Comparison of ENCODE assay signal across 8 cellular contexts in genomic region chr19:41785653-41786052, GRCh38. TPM values are rescaled to one million over a fixed set of nuclear protein-coding genes. Genes with fewer than 3 reads are reported as not detected.
DNase-seq lines count a peak whose midpoint lies in the region; ATAC-seq and TF ChIP-seq lines count a peak whose summit lies in the region.

No MANE protein-coding gene starts in this region.

- H3K27ac ChIP-seq in IMR-90 (ENCODE audit: insufficient read depth, low read length) (no peak overlapping the region), esophagus squamous epithelium (peak overlapping the region in 3 of 4 donors; percentile 45 to 68 (median 54)), stomach (no peak overlapping the region)

- H2BK15ac ChIP-seq in IMR-90 (ENCODE audit: low read depth, low read length) = no peak overlapping the region

- no peak overlapping the region for H3K56ac ChIP-seq in IMR-90 (ENCODE audit: extremely low read depth, insufficient read depth, low read length)

- dilution Hi-C loops in IMR-90 (cut with HindIII; ENCODE audit: low sequenced_read_pairs, unreplicated experiment) = no loop called here

- no peak overlapping the region for H3K14ac ChIP-seq in IMR-90 (replicated peaks; ENCODE audit: low read depth, low read length)

- no peak overlapping the region for H3K4me3 Mint-ChIP-seq in nephron progenitor cell

- H2AK5ac ChIP-seq in IMR-90 (ENCODE audit: low read depth, low read length) = no peak overlapping the region

- no peak for TF ChIP-seq EP300 in stomach (IDR thresholded peaks at IDR 0.05)

- TF ChIP-seq POLR2A in IMR-90 (IDR thresholded peaks at IDR 0.05; ENCODE audit: low read depth, low read length) (no peak), esophagus squamous epithelium (IDR thresholded peaks at IDR 0.05) (no peak), stomach (IDR thresholded peaks at IDR 0.05) (no peak)

- H3K4ac ChIP-seq in IMR-90 (ENCODE audit: low read depth, low read length) = no peak overlapping the region

- CTCF ChIA-PET in IMR-90 (lab: Yijun Ruan, JAX) = interaction anchor here (1.9 kb wide), 1 partner anchor 10 kb away, joined by 11 read pairs; the partner anchor contains the start of gene CEACAM3

- peak; percentile 15 for DNase-seq in DMS 273 treated with DMSO at 0.1 percent for 48 hours (lab: John Stamatoyannopoulos, UW)
- DNase-seq in IMR-90 = peak; percentile 65
- peak; percentile 64 for DNase-seq in NT2/D1 (ENCODE audit: low read depth, low spot score)
- peak; percentile 75 for DNase-seq in activated CD8-positive, alpha-beta memory T cell treated with anti-CD3 and anti-CD28 coated beads, Interleukin-2, amount 50 U/mL, for 48 hours
- DNase-seq in esophagus squamous epithelium (lab: John Stamatoyannopoulos, UW) = no peak
- peak; percentile 61 for DNase-seq in nephron progenitor cell
- peak; percentile 73 for DNase-seq in stomach

- no peak overlapping the region for H3K9ac ChIP-seq in IMR-90 (ENCODE audit: low read depth, low read length)
- H3K9ac ChIP-seq in NT2/D1 (ENCODE audit: insufficient read length, low read depth) = no peak overlapping the region

- H3K4me3 ChIP-seq in IMR-90 (ENCODE audit: insufficient read depth, low read depth, low read length) (no peak overlapping the region), NT2/D1 (ENCODE audit: insufficient read length, low read depth) (no peak overlapping the region), esophagus squamous epithelium (no peak overlapping the region), stomach (no peak overlapping the region)

- no peaks in the 10 kb centered on the region for H3K4me1 Mint-ChIP-seq in nephron progenitor cell

- H4K20me1 ChIP-seq in IMR-90 (ENCODE audit: insufficient read depth, low read length) = no peaks in the 10 kb centered on the region

- POLR2A ChIA-PET in IMR-90 (lab: Charles Lee; ENCODE audit: unreplicated experiment) = no interaction called here

- no peaks in the 10 kb centered on the region for H3K36me3 Mint-ChIP-seq in nephron progenitor cell (ENCODE audit: low read depth)

- H3K36me3 ChIP-seq in IMR-90 (ENCODE audit: control insufficient read depth, insufficient read depth, low read length) = no peaks in the 10 kb centered on the region
- H3K36me3 ChIP-seq in NT2/D1 (ENCODE audit: insufficient read depth, insufficient read length, low read length) = no peaks in the 10 kb centered on the region
- no peaks in the 10 kb centered on the region for H3K36me3 ChIP-seq in esophagus squamous epithelium
- no peaks in the 10 kb centered on the region for H3K36me3 ChIP-seq in stomach

- in situ Hi-C loops in IMR-90 (cut with MboI; ENCODE audit: low sequenced_read_pairs) = no loop called here

- H3K9me3 ChIP-seq in IMR-90 (ENCODE audit: control insufficient read depth, insufficient read depth, low read length) (no peaks in the 10 kb centered on the region), NT2/D1 (ENCODE audit: insufficient read depth, low read length) (no peaks in the 10 kb centered on the region), esophagus squamous epithelium (no peaks in the 10 kb centered on the region), stomach (no peaks in the 10 kb centered on the region)

- H3K9me1 ChIP-seq in IMR-90 (ENCODE audit: insufficient read depth, low read length) = no peaks in the 10 kb centered on the region

- TF ChIP-seq CTCF in IMR-90 (conservative IDR thresholded peaks at IDR 0.05; ENCODE audit: low read depth, low read length) (peak; percentile 61), esophagus squamous epithelium (IDR thresholded peaks at IDR 0.05) (peak; percentile 66 to 88 (median 81)), nephron progenitor cell (IDR thresholded peaks at IDR 0.05) (peak; percentile 67), stomach (IDR thresholded peaks at IDR 0.05) (peak in 5 of 7 experiments; percentile 53 to 71 (median 61))

- WGBS in IMR-90 (ENCODE audit: extremely low coverage in 2 of 2, insufficient read length in 1 of 2), 2 experiments = no CpG with 5 or more reads among the region's 10 CpGs
- 0 to 1% methylated on average over 10 of the region's 10 CpGs for WGBS in esophagus squamous epithelium, 2 donors
- 0 to 2% (median 1%) methylated on average over 10 of the region's 10 CpGs for WGBS in stomach, 5 donors

- peaks cover 5% of the 10 kb centered on the region for H3K27me3 ChIP-seq in IMR-90 (ENCODE audit: control insufficient read depth, insufficient read depth, low read length)
- H3K27me3 ChIP-seq in NT2/D1 (ENCODE audit: insufficient read depth, insufficient read length) = peaks cover 24% of the 10 kb centered on the region
- peaks cover 0 to 83% (median 3%) of the 10 kb centered on the region in 4 donors for H3K27me3 ChIP-seq in esophagus squamous epithelium
- peaks cover 0 to 53% (median 9%) of the 10 kb centered on the region in 3 donors for H3K27me3 ChIP-seq in stomach

- no peak overlapping the region for H4K5ac ChIP-seq in IMR-90 (ENCODE audit: low read depth, low read length)

- H4K91ac ChIP-seq in IMR-90 (ENCODE audit: insufficient read depth, low read depth, low read length) = no peak overlapping the region

- H2BK20ac ChIP-seq in IMR-90 (ENCODE audit: low read depth, low read length) = no peak overlapping the region

- no peak overlapping the region for H3K4me2 ChIP-seq in IMR-90 (ENCODE audit: low read depth, low read length)

- H2AK9ac ChIP-seq in IMR-90 (replicated peaks; ENCODE audit: low read depth, low read length, poor library complexity) = no peak overlapping the region

- peak; percentile 45 for TF ChIP-seq RAD21 in IMR-90 (IDR thresholded peaks at IDR 0.05; ENCODE audit: low read length)

- no TSS peak for BruUV-seq in IMR-90 (replicated peaks; lab: Mats Ljungman, UMichigan)

- H3K9me3 Mint-ChIP-seq in nephron progenitor cell = peaks cover 14% of the 10 kb centered on the region

- H3K27me3 Mint-ChIP-seq in nephron progenitor cell (ENCODE audit: low read depth, poor library complexity) = peaks cover 46% of the 10 kb centered on the region

- no peak overlapping the region for H2BK5ac ChIP-seq in IMR-90 (ENCODE audit: low read depth, low read length, poor library complexity, severe bottlenecking)

- H3K27ac Mint-ChIP-seq in nephron progenitor cell = no peak overlapping the region

- H2AFZ ChIP-seq in IMR-90 (replicated peaks; ENCODE audit: low read length, poor library complexity) = no peak overlapping the region

- no peak overlapping the region for H3K23ac ChIP-seq in IMR-90 (ENCODE audit: low read depth, low read length)

- intact Hi-C loops in IMR-90 (cut with micrococcal nuclease) (no loop called here), esophagus squamous epithelium (cut with DNase I) (no loop called here), stomach (cut with DNase I; ENCODE audit: low total_unique reads) (no loop called here)

- H3K18ac ChIP-seq in IMR-90 (ENCODE audit: low read depth, low read length) = no peak overlapping the region

- ATAC-seq in IMR-90 (ENCODE audit: low read depth) (peak; percentile 93), GM18498 (IDR thresholded peaks at IDR 0.05; ENCODE audit: unreplicated experiment) (no peak)

- no peak overlapping the region for H4K8ac ChIP-seq in IMR-90 (ENCODE audit: low read depth in 2 of 2, low read length in 2 of 2)

- no peak overlapping the region for H2BK120ac ChIP-seq in IMR-90 (ENCODE audit: low read depth, low read length)

- H3K4me1 ChIP-seq in IMR-90 (ENCODE audit: control insufficient read depth, insufficient read depth, low read length) = no peaks in the 10 kb centered on the region
- H3K4me1 ChIP-seq in NT2/D1 (ENCODE audit: insufficient read depth, insufficient read length) = no peaks in the 10 kb centered on the region
- peaks cover 0 to 29% (median 6%) of the 10 kb centered on the region in 3 donors for H3K4me1 ChIP-seq in esophagus squamous epithelium
- H3K4me1 ChIP-seq in stomach = peaks cover 11 to 17% (median 15%) of the 10 kb centered on the region in 4 donors

- H3K79me1 ChIP-seq in IMR-90 (ENCODE audit: low read depth in 1 of 2, low read length in 2 of 2) = no peaks in the 10 kb centered on the region

TF ChIP-seq in IMR-90, 13 proteins besides CTCF, POLR2A, EP300 and RAD21:
- TF ChIP-seq SMC3 (IDR thresholded peaks at IDR 0.05; ENCODE audit: low read depth, low read length) (peak; percentile 15; the same call in 1 of the 2 replicates), NFE2L2 (IDR thresholded peaks at IDR 0.05; ENCODE audit: low read depth, low read length) (no peak)

RNA-seq across cellular contexts. Expression of gene CEACAM3, which starts 10.7 kb away (rescaled TPM):
- not detected in 2 replicates for total RNA-seq in IMR-90 (2012; rRNA removed)
- not detected in 2 replicates for polyA plus RNA-seq in IMR-90 (2012; rRNA removed)
- not detected in 2 replicates for polyA plus RNA-seq in IMR-90 (2012; cell fraction: cytosol; rRNA removed)
- polyA plus RNA-seq in IMR-90 (2012; cell fraction: nucleus; rRNA removed; ENCODE audit: low replicate concordance) = not detected in 2 replicates
- 1 to 10 TPM in 2 of 4 donors, under 1 TPM in 2; 0.42 to 1.3 (median 0.99) TPM for total RNA-seq in esophagus squamous epithelium
- total RNA-seq in stomach = not detected
- under 1 TPM in 2 of 3 donors, not detected in 1; 0.13 to 0.31 TPM for polyA plus RNA-seq in stomach

RNA-seq across cellular contexts. Expression of gene CEACAM6, which starts 30.3 kb away (rescaled TPM):
- total RNA-seq in IMR-90 (2012; rRNA removed) (not detected in 2 replicates), esophagus squamous epithelium (100 to 1,000 TPM in 3 of 4 donors, 10 to 100 TPM in 1; 70.8 to 288 (median 176) TPM), stomach (10 to 100 TPM in 2 of 5 donors, 1 to 10 TPM in 1, not detected in 2; 5.5 to 16.2 (median 14.7) TPM)
- polyA plus RNA-seq in IMR-90 (2012; rRNA removed) (not detected in 2 replicates), stomach (10 to 100 TPM in 1 of 3 donors, 1 to 10 TPM in 2; 1.7 to 29.6 (median 7.8) TPM)
- polyA plus RNA-seq in IMR-90 (2012; cell fraction: cytosol; rRNA removed) = not detected in 2 replicates
- not detected in 2 replicates for polyA plus RNA-seq in IMR-90 (2012; cell fraction: nucleus; rRNA removed; ENCODE audit: low replicate concordance)

RNA-seq across cellular contexts. Expression of gene LYPD4, which starts 58.8 kb away (rescaled TPM):
- total RNA-seq in IMR-90 (2012; rRNA removed) (not detected in 2 replicates), esophagus squamous epithelium (not detected), stomach (not detected)
- polyA plus RNA-seq in IMR-90 (2012; rRNA removed) (not detected in 2 replicates), stomach (not detected)
- not detected in 2 replicates for polyA plus RNA-seq in IMR-90 (2012; cell fraction: cytosol; rRNA removed)
- not detected in 2 replicates for polyA plus RNA-seq in IMR-90 (2012; cell fraction: nucleus; rRNA removed; ENCODE audit: low replicate concordance)

RNA-seq across cellular contexts. Expression of gene DMRTC2, which starts 59.2 kb away (rescaled TPM):
- total RNA-seq in IMR-90 (2012; rRNA removed) (not detected in 2 replicates), esophagus squamous epithelium (not detected), stomach (not detected)
- polyA plus RNA-seq in IMR-90 (2012; rRNA removed) (not detected in 2 replicates), stomach (not detected)
- polyA plus RNA-seq in IMR-90 (2012; cell fraction: cytosol; rRNA removed) = not detected in 2 replicates
- not detected in 2 replicates for polyA plus RNA-seq in IMR-90 (2012; cell fraction: nucleus; rRNA removed; ENCODE audit: low replicate concordance)

Comparison
In these comparisons a context has a peak if more than half of its experiments do, and no peak if none do; other contexts are left out.
1. H3K27ac ChIP-seq: peak in esophagus squamous epithelium (3 of 4); none in IMR-90 (single experiment) and stomach (0 of 5).
2. RNA of gene CEACAM6, which starts 30.3 kb away (total RNA-seq): 70.8 to 288 TPM in esophagus squamous epithelium; 5.5 to 16.2 TPM in stomach and not detected in IMR-90; every median in the first group is over 4 times any median in the second.
3. Peak in every context shown above with its lines, with median percentiles within 50 percentile points of each other: CTCF ChIP-seq.